In genomic region chr12:106137456-106138278, GRCh38 we compare ENCODE assay signal across 8 cellular contexts. TPM values are rescaled to one million over a fixed set of nuclear protein-coding genes. Genes with fewer than 3 reads are reported as not detected.
A peak's percentile ranks its signal among the peaks of the same experiment; 100 is the strongest.
DNase-seq lines count a peak whose midpoint lies in the region; ATAC-seq and TF ChIP-seq lines count a peak whose summit lies in the region.

No MANE protein-coding gene starts in this region.

- H3K27ac Mint-ChIP-seq in immature natural killer cell, result peak overlapping the region in 3 of 6 donors; percentile 31 to 73 (median 47)
- no peak overlapping the region for H3K27ac Mint-ChIP-seq in stimulated activated memory B cell treated with anti-CD40 and anti-IgM and Interleukin-4, amounts not matched to agents 10 μg/mL and 1 μg/mL and 100 μg/mL, for 72 hours
- H3K27ac Mint-ChIP-seq in activated CD8-positive, alpha-beta memory T cell treated with anti-CD3 and anti-CD28 coated beads, Interleukin-2, amount 10 ng/mL, durations not matched to agents 7 days and 5 days, result no peak overlapping the region

- peaks cover 12 to 24% (median 23%) of the 10 kb centered on the region in 3 donors for H3K27me3 Mint-ChIP-seq in immature natural killer cell (ENCODE audit: low read depth in 3 of 3)
- peaks cover 77% of the 10 kb centered on the region for H3K27me3 Mint-ChIP-seq in stimulated activated memory B cell treated with anti-CD40 and anti-IgM and Interleukin-4, amounts not matched to agents 10 μg/mL and 1 μg/mL and 100 μg/mL, for 72 hours
- peaks cover 74% of the 10 kb centered on the region for H3K27me3 Mint-ChIP-seq in activated CD8-positive, alpha-beta memory T cell treated with anti-CD3 and anti-CD28 coated beads, Interleukin-2, amount 10 ng/mL, durations not matched to agents 7 days and 5 days

- TF ChIP-seq CTCF in adrenal gland (IDR thresholded peaks at IDR 0.05), result no peak

- intact Hi-C loops in adrenal gland (cut with DNase I), result loop anchor here (5.0 to 10.0 kb wide), 3 partner anchors 430 to 715 kb away; no protein-coding TSS in a partner anchor

- H3K9me3 Mint-ChIP-seq in immature natural killer cell, result no peaks in the 10 kb centered on the region
- peaks cover 2% of the 10 kb centered on the region for H3K9me3 Mint-ChIP-seq in stimulated activated memory B cell treated with anti-CD40 and anti-IgM and Interleukin-4, amounts not matched to agents 10 μg/mL and 1 μg/mL and 100 μg/mL, for 72 hours
- no peaks in the 10 kb centered on the region for H3K9me3 Mint-ChIP-seq in activated CD8-positive, alpha-beta memory T cell treated with anti-CD3 and anti-CD28 coated beads, Interleukin-2, amount 10 ng/mL, durations not matched to agents 7 days and 5 days (ENCODE audit: low read depth)

- H3K27ac ChIP-seq in adrenal gland, result peak overlapping the region in 4 of 5 donors; percentile 79 to 96 (median 86)

- H3K4me1 ChIP-seq in adrenal gland (replicated peaks in 1 of 2), result peaks cover 15 to 48% of the 10 kb centered on the region in 2 donors

- WGBS in adrenal gland, 4 donors, result 43 to 57% (median 50%) methylated on average over 11 to 15 of the region's 15 CpGs

- no peaks in the 10 kb centered on the region for H3K9me3 ChIP-seq in adrenal gland (replicated peaks in 1 of 3)

- H3K4me3 ChIP-seq in adrenal gland, result peak overlapping the region in 2 of 4 donors; percentile 81 to 89

- H3K4me1 Mint-ChIP-seq in immature natural killer cell, result peaks cover 30 to 34% of the 10 kb centered on the region in 2 donors
- H3K4me1 Mint-ChIP-seq in stimulated activated memory B cell treated with anti-CD40 and anti-IgM and Interleukin-4, amounts not matched to agents 10 μg/mL and 1 μg/mL and 100 μg/mL, for 72 hours, result peaks cover 8% of the 10 kb centered on the region
- no peaks in the 10 kb centered on the region for H3K4me1 Mint-ChIP-seq in activated CD8-positive, alpha-beta memory T cell treated with anti-CD3 and anti-CD28 coated beads, Interleukin-2, amount 10 ng/mL, durations not matched to agents 7 days and 5 days

- DNase-seq in NCI-H1417 (lab: John Stamatoyannopoulos, UW) (peak in 2 of 3 experiments; percentile 40 to 59), NCI-H1417 treated with DMSO at 0.1 percent for 48 hours (lab: John Stamatoyannopoulos, UW) (no peak), adrenal gland (no peak), immature natural killer cell (no peak), NCI-H226 (no peak)
- DNase-seq in activated CD8-positive, alpha-beta memory T cell treated with anti-CD3 and anti-CD28 coated beads, Interleukin-2, amount 10 ng/mL, durations not matched to agents 7 days and 5 days, result no peak

- H3K27me3 ChIP-seq in adrenal gland, result no peaks in the 10 kb centered on the region

- H3K36me3 Mint-ChIP-seq in immature natural killer cell, result no peaks in the 10 kb centered on the region
- H3K36me3 Mint-ChIP-seq in stimulated activated memory B cell treated with anti-CD40 and anti-IgM and Interleukin-4, amounts not matched to agents 10 μg/mL and 1 μg/mL and 100 μg/mL, for 72 hours, result no peaks in the 10 kb centered on the region
- H3K36me3 Mint-ChIP-seq in activated CD8-positive, alpha-beta memory T cell treated with anti-CD3 and anti-CD28 coated beads, Interleukin-2, amount 10 ng/mL, durations not matched to agents 7 days and 5 days, result peaks cover 1% of the 10 kb centered on the region

- ATAC-seq in stimulated activated memory B cell treated with anti-CD40 and anti-IgM and Interleukin-4, amounts not matched to agents 10 μg/mL and 1 μg/mL and 100 μg/mL, for 72 hours, result peak; percentile 17
- no peak for ATAC-seq in activated CD8-positive, alpha-beta memory T cell treated with anti-CD3 and anti-CD28 coated beads, Interleukin-2, amount 10 ng/mL, durations not matched to agents 7 days and 5 days
- no peak for ATAC-seq in GM18520 (IDR thresholded peaks at IDR 0.05; ENCODE audit: unreplicated experiment)

- CTCF ChIA-PET in activated CD8-positive, alpha-beta memory T cell treated with anti-CD3 and anti-CD28 coated beads, Interleukin-2, amount 10 ng/mL, durations not matched to agents 7 days and 5 days (lab: Charles Lee), result interaction anchor here (4.0 kb wide), 1 partner anchor 718 kb away, joined by 44 read pairs; no protein-coding TSS in a partner anchor

- no peaks in the 10 kb centered on the region for H3K36me3 ChIP-seq in adrenal gland (replicated peaks in 1 of 2)

- peak overlapping the region; percentile 70 to 86 (median 78) for H3K4me3 Mint-ChIP-seq in immature natural killer cell
- H3K4me3 Mint-ChIP-seq in stimulated activated memory B cell treated with anti-CD40 and anti-IgM and Interleukin-4, amounts not matched to agents 10 μg/mL and 1 μg/mL and 100 μg/mL, for 72 hours, result peak overlapping the region; percentile 64
- no peak overlapping the region for H3K4me3 Mint-ChIP-seq in activated CD8-positive, alpha-beta memory T cell treated with anti-CD3 and anti-CD28 coated beads, Interleukin-2, amount 10 ng/mL, durations not matched to agents 7 days and 5 days

- peak in 1 of 2 donors; percentile 8 for TF ChIP-seq POLR2A in adrenal gland (IDR thresholded peaks at IDR 0.05)

RNA-seq across cellular contexts. Expression of gene NUAK1, which starts 1.1 kb away (rescaled TPM):
- total RNA-seq in adrenal gland, result 10 to 100 TPM in 5 of 8 donors, 1 to 10 TPM in 3; 5.8 to 15.1 (median 10.4) TPM
- polyA plus RNA-seq in adrenal gland, result 1 to 10 TPM; 2.4 to 4.6 (median 3.0) TPM
- 1 to 10 TPM in 1 of 3 donors, under 1 TPM in 2; 0.02 to 2.7 (median 0.68) TPM for polyA plus RNA-seq in immature natural killer cell
- not detected for total RNA-seq in activated CD8-positive, alpha-beta memory T cell treated with anti-CD3 and anti-CD28 coated beads, Interleukin-2, amount 10 ng/mL, durations not matched to agents 7 days and 5 days

Comparison
In these comparisons a context has a peak if more than half of its experiments do, and no peak if none do; other contexts are left out.
1. DNase-seq: peak in NCI-H1417 (2 of 3); none in NCI-H1417 treated with DMSO at 0.1 percent for 48 hours (single experiment), adrenal gland (0 of 7), immature natural killer cell (0 of 3), NCI-H226 (single experiment) and activated CD8-positive, alpha-beta memory T cell treated with anti-CD3 and anti-CD28 coated beads, Interleukin-2, amount 10 ng/mL, durations not matched to agents 7 days and 5 days (single experiment).
2. RNA of gene NUAK1, which starts 1.1 kb away (total RNA-seq): 5.8 to 15.1 TPM in adrenal gland; not detected in activated CD8-positive, alpha-beta memory T cell treated with anti-CD3 and anti-CD28 coated beads, Interleukin-2, amount 10 ng/mL, durations not matched to agents 7 days and 5 days; every median in the first group is over 4 times any median in the second.